Comparison of ENCODE assay signal across 1 cellular context in the genomic region with DNA sequence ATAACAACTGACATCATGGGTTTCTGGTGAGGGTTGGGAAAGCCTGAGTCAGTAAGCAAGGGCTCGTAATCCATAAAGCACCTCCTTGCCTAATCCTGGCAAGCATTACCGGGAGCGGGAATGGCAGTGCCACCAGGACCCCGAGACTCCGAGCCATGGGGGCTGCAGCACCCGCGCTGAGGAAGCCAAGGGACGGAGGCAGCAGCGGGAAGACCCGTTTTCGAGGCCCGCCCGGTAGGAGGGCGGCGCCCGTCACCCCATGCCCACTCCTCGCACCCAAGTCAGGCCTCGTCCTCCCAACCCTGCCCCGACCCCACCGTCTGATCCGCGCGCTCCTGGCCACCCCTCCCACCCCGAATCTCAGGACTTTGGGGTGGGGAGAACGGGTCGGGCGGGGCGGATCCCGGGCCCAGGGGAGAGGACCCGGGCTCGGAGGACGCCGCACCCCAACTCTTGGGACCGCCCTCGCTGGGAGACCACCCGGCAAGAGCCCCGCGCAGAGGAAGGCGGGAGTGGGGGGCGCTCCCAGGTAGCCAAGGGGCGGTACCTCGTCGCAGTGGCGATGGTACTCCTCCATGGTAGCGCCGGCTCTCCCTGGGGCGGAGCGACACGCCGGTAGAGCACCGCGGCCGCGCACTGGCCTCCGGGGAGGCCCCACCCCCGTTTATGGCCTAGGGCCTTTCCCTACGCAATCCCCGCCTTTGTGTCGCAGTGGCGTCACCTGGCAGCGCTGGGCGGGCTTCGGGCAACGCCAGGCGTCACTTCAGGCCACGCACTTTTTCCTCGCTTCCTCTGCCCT.
TF ChIP-seq lines count a peak whose summit lies in the region.

A gene with protein sequence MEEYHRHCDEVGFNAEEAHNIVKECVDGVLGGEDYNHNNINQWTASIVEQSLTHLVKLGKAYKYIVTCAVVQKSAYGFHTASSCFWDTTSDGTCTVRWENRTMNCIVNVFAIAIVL (minus strand): TSS at position 638 of the 799 bp plus-strand sequence. CDS start 61 bp downstream, at position 577.

TF ChIP-seq in HepG2, 621 proteins besides CTCF, POLR2A, EP300 and RAD21 (continued from another document and continues in another):
- TF ChIP-seq, protein P1, sequence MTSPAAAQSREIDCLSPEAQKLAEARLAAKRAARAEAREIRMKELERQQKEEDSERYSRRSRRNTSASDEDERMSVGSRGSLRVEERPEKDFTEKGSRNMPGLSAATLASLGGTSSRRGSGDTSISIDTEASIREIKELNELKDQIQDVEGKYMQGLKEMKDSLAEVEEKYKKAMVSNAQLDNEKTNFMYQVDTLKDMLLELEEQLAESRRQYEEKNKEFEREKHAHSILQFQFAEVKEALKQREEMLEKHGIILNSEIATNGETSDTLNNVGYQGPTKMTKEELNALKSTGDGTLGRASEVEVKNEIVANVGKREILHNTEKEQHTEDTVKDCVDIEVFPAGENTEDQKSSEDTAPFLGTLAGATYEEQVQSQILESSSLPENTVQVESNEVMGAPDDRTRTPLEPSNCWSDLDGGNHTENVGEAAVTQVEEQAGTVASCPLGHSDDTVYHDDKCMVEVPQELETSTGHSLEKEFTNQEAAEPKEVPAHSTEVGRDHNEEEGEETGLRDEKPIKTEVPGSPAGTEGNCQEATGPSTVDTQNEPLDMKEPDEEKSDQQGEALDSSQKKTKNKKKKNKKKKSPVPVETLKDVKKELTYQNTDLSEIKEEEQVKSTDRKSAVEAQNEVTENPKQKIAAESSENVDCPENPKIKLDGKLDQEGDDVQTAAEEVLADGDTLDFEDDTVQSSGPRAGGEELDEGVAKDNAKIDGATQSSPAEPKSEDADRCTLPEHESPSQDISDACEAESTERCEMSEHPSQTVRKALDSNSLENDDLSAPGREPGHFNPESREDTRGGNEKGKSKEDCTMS (CRISPR knock-in tag; conservative IDR thresholded peaks at IDR 0.05) = no peak
- TF ChIP-seq TCF12 (IDR thresholded peaks at IDR 0.05) = no peak
- TF ChIP-seq TCF12 (CRISPR knock-in tag; IDR thresholded peaks at IDR 0.05) = no peak
- no peak for TF ChIP-seq SRSF4 (IDR thresholded peaks at IDR 0.05; ENCODE audit: low read depth, low read length, poor library complexity, severe bottlenecking)
- no peak for TF ChIP-seq ZNF292 (CRISPR knock-in tag; IDR thresholded peaks at IDR 0.05; ENCODE audit: borderline replicate concordance, low read depth)
- no peak for TF ChIP-seq ZC3H13 (CRISPR knock-in tag; IDR thresholded peaks at IDR 0.05)
- TF ChIP-seq ZSCAN9 (CRISPR knock-in tag; IDR thresholded peaks at IDR 0.05; ENCODE audit: borderline replicate concordance) = no peak
- TF ChIP-seq ZNF160 (CRISPR knock-in tag; IDR thresholded peaks at IDR 0.05) = no peak
- no peak for TF ChIP-seq ZNF512B (CRISPR knock-in tag; IDR thresholded peaks at IDR 0.05; ENCODE audit: borderline replicate concordance)
- TF ChIP-seq MTERF4 (CRISPR knock-in tag; IDR thresholded peaks at IDR 0.05) = no peak
- TF ChIP-seq, protein P2, sequence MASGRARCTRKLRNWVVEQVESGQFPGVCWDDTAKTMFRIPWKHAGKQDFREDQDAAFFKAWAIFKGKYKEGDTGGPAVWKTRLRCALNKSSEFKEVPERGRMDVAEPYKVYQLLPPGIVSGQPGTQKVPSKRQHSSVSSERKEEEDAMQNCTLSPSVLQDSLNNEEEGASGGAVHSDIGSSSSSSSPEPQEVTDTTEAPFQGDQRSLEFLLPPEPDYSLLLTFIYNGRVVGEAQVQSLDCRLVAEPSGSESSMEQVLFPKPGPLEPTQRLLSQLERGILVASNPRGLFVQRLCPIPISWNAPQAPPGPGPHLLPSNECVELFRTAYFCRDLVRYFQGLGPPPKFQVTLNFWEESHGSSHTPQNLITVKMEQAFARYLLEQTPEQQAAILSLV (CRISPR knock-in tag; IDR thresholded peaks at IDR 0.05; ENCODE audit: borderline replicate concordance) = peak; percentile 46; the same call in 1 of the 2 replicates
- TF ChIP-seq ZSCAN22 (CRISPR knock-in tag; IDR thresholded peaks at IDR 0.05) = no peak
- TF ChIP-seq, protein P3, sequence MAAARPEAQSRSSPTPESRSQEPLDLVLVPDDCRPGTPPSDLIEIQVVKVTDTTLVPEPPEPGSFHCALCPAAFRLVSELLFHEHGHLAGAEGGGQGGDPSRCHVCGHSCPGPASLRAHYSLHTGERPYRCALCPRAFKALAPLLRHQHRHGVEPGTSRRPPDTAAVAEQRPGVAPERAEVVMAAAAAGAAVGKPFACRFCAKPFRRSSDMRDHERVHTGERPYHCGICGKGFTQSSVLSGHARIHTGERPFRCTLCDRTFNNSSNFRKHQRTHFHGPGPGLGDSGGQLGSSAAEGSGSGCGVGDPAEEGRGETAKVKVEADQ (CRISPR knock-in tag; IDR thresholded peaks at IDR 0.05; ENCODE audit: borderline replicate concordance) = no peak
- TF ChIP-seq CSRNP2 (CRISPR knock-in tag; conservative IDR thresholded peaks at IDR 0.05; ENCODE audit: low read depth) = no peak
- no peak for TF ChIP-seq NFIB (CRISPR knock-in tag; IDR thresholded peaks at IDR 0.05; ENCODE audit: borderline replicate concordance)
- TF ChIP-seq, protein P4, sequence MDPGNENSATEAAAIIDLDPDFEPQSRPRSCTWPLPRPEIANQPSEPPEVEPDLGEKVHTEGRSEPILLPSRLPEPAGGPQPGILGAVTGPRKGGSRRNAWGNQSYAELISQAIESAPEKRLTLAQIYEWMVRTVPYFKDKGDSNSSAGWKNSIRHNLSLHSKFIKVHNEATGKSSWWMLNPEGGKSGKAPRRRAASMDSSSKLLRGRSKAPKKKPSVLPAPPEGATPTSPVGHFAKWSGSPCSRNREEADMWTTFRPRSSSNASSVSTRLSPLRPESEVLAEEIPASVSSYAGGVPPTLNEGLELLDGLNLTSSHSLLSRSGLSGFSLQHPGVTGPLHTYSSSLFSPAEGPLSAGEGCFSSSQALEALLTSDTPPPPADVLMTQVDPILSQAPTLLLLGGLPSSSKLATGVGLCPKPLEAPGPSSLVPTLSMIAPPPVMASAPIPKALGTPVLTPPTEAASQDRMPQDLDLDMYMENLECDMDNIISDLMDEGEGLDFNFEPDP (CRISPR knock-in tag; conservative IDR thresholded peaks at IDR 0.05) = no peak
- TF ChIP-seq SIX4 (CRISPR knock-in tag; IDR thresholded peaks at IDR 0.05) = no peak
- no peak for TF ChIP-seq SOX5 (CRISPR knock-in tag; IDR thresholded peaks at IDR 0.05; ENCODE audit: borderline replicate concordance)
- no peak for TF ChIP-seq ZNF432 (CRISPR knock-in tag; IDR thresholded peaks at IDR 0.05; ENCODE audit: borderline replicate concordance)
- TF ChIP-seq, protein P5, sequence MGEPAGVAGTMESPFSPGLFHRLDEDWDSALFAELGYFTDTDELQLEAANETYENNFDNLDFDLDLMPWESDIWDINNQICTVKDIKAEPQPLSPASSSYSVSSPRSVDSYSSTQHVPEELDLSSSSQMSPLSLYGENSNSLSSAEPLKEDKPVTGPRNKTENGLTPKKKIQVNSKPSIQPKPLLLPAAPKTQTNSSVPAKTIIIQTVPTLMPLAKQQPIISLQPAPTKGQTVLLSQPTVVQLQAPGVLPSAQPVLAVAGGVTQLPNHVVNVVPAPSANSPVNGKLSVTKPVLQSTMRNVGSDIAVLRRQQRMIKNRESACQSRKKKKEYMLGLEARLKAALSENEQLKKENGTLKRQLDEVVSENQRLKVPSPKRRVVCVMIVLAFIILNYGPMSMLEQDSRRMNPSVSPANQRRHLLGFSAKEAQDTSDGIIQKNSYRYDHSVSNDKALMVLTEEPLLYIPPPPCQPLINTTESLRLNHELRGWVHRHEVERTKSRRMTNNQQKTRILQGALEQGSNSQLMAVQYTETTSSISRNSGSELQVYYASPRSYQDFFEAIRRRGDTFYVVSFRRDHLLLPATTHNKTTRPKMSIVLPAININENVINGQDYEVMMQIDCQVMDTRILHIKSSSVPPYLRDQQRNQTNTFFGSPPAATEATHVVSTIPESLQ (CRISPR knock-in tag; conservative IDR thresholded peaks at IDR 0.05) = no peak
- no peak for TF ChIP-seq ZXDC (CRISPR knock-in tag; IDR thresholded peaks at IDR 0.05)
- TF ChIP-seq, protein P6, sequence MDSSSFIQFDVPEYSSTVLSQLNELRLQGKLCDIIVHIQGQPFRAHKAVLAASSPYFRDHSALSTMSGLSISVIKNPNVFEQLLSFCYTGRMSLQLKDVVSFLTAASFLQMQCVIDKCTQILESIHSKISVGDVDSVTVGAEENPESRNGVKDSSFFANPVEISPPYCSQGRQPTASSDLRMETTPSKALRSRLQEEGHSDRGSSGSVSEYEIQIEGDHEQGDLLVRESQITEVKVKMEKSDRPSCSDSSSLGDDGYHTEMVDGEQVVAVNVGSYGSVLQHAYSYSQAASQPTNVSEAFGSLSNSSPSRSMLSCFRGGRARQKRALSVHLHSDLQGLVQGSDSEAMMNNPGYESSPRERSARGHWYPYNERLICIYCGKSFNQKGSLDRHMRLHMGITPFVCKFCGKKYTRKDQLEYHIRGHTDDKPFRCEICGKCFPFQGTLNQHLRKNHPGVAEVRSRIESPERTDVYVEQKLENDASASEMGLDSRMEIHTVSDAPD (CRISPR knock-in tag; IDR thresholded peaks at IDR 0.05) = no peak
- TF ChIP-seq HNF1A (IDR thresholded peaks at IDR 0.05; ENCODE audit: low read depth) = no peak
- no peak for TF ChIP-seq HNF1A (CRISPR knock-in tag; IDR thresholded peaks at IDR 0.05; ENCODE audit: borderline replicate concordance)
